24 cellular contexts compared by ENCODE assay signal in genomic region chr6:141026504-141026903, GRCh38.
DNase-seq lines count a peak whose midpoint lies in the region; FAIRE-seq and TF ChIP-seq lines count a peak whose summit lies in the region.
"Had no signal": no experiment of that assay in that cellular context is flagged by ENCODE, and none has a peak within 500 bp of the region (broad histone marks: within the 10 kb centered on the region; RNA-seq: fewer than 3 reads in every experiment).

No MANE protein-coding gene starts in this region.

- H3K4me3 Mint-ChIP-seq in nephron: no peak overlapping the region
- H3K4me3 Mint-ChIP-seq: B cell; CD8-positive, alpha-beta T cell; central memory CD8-positive, alpha-beta T cell; T-helper 2 cell treated with Interferon-gamma antibody and Interleukin-4, amounts not matched to agents 5 μg/mL and 100 μg/mL, for 36 hours had no signal

- H3K36me3 ChIP-seq in Peyer's patch: no peaks in the 10 kb centered on the region
- H3K36me3 ChIP-seq: thoracic aorta, uterus had no signal

- no peaks in the 10 kb centered on the region for H3K9me3 Mint-ChIP-seq in nephron
- H3K9me3 Mint-ChIP-seq: CD8-positive, alpha-beta T cell; central memory CD8-positive, alpha-beta T cell; T-helper 2 cell treated with Interferon-gamma antibody and Interleukin-4, amounts not matched to agents 5 μg/mL and 100 μg/mL, for 36 hours had no signal

- no peaks in the 10 kb centered on the region for H3K27me3 ChIP-seq in Peyer's patch
- H3K27me3 ChIP-seq: dorsolateral prefrontal cortex, uterus had no signal

- H3K27ac Mint-ChIP-seq in nephron: peak overlapping the region; percentile 60 to 74 (median 61)
- H3K27ac Mint-ChIP-seq: B cell; CD8-positive, alpha-beta T cell; T-helper 2 cell treated with Interferon-gamma antibody and Interleukin-4, amounts not matched to agents 5 μg/mL and 100 μg/mL, for 36 hours had no signal

- no peak overlapping the region for H3K27ac ChIP-seq in Peyer's patch
- H3K27ac ChIP-seq: dorsolateral prefrontal cortex, psoas muscle, thoracic aorta, uterus had no signal

- intact Hi-C loops in posterior vena cava (cut with DNase I): no loop called here

- no peaks in the 10 kb centered on the region for H3K36me3 Mint-ChIP-seq in nephron (ENCODE audit: low read depth)
- H3K36me3 Mint-ChIP-seq: CD8-positive, alpha-beta T cell had no signal

- TF ChIP-seq POLR2A in Peyer's patch (IDR thresholded peaks at IDR 0.05): no peak

- FAIRE-seq in RCC 7860 (lab: Jason Lieb, UNC): peak; percentile 81
- FAIRE-seq: islet of Langerhans had no signal

- no peak overlapping the region for H3K4me3 ChIP-seq in Peyer's patch
- H3K4me3 ChIP-seq: dorsolateral prefrontal cortex, psoas muscle, thoracic aorta, uterus had no signal

- H3K4me1 ChIP-seq in Peyer's patch: no peaks in the 10 kb centered on the region
- H3K4me1 ChIP-seq: psoas muscle, uterus had no signal

- TF ChIP-seq CTCF in nephron (IDR thresholded peaks at IDR 0.05; ENCODE audit: unreplicated experiment in 3 of 3) (no peak), Peyer's patch (IDR thresholded peaks at IDR 0.05) (no peak)

- H3K9me3 ChIP-seq in Peyer's patch: no peaks in the 10 kb centered on the region
- H3K9me3 ChIP-seq: psoas muscle, thoracic aorta, uterus had no signal

- peak; percentile 30 for DNase-seq in ACHN
- DNase-seq in RCC 7860 (ENCODE audit: low spot score): peak; percentile 48
- DNase-seq in kidney glomerular epithelial cell (lab: John Stamatoyannopoulos, UW): peak; percentile 74
- no peak for DNase-seq in NCI-H1417 treated with DMSO at 0.1 percent for 48 hours (lab: John Stamatoyannopoulos, UW)
- no peak for DNase-seq in posterior vena cava (ENCODE audit: low spot score)
- no peak for DNase-seq in Peyer's patch
- DNase-seq in NCI-H1092 (lab: John Stamatoyannopoulos, UW): no peak
- DNase-seq: activated CD4-positive, alpha-beta T cell treated with anti-CD3 and anti-CD28 coated beads for 48 hours; activated CD8-positive, alpha-beta memory T cell treated with anti-CD3 and anti-CD28 coated beads for 24 hours; activated gamma-delta T cell treated with Interleukin-2 at 50 U/mL for 16 hours; CD8-positive, alpha-beta T cell; dorsolateral prefrontal cortex; GDM1; Karpas-422; MV-4-11; psoas muscle; stimulated activated naive CD4-positive, alpha-beta T cell treated with Interleukin-2 at 50 U/mL for 16 hours; uterus had no signal

- in situ Hi-C loops in ACHN (cut with HindIII; ENCODE audit: low pct_ligation_motif_present, low pct_unique_long_range_greater_than_20kb, low sequenced_read_pairs): no loop called here

- H3K27me3 Mint-ChIP-seq in nephron (ENCODE audit: low read depth): no peaks in the 10 kb centered on the region
- H3K27me3 Mint-ChIP-seq: B cell; central memory CD8-positive, alpha-beta T cell had no signal

- no peaks in the 10 kb centered on the region for H3K4me1 Mint-ChIP-seq in nephron
- H3K4me1 Mint-ChIP-seq: B cell; central memory CD8-positive, alpha-beta T cell had no signal

Comparison
In these comparisons a context has a peak if more than half of its experiments do, and no peak if none do; other contexts are left out.
1. DNase-seq: peak in ACHN (single experiment), RCC 7860 (single experiment) and kidney glomerular epithelial cell (single experiment); none in NCI-H1417 treated with DMSO at 0.1 percent for 48 hours (single experiment), posterior vena cava (single experiment), Peyer's patch (0 of 3) and NCI-H1092 (single experiment).